In genomic region chr15:40082195-40082868, GRCh38 we compare ENCODE assay signal across 9 cellular contexts. TPM values are rescaled to one million over a fixed set of nuclear protein-coding genes. Genes with fewer than 3 reads are reported as not detected.
DNase-seq lines count a peak whose midpoint lies in the region; ATAC-seq and TF ChIP-seq lines count a peak whose summit lies in the region.
"Had no signal": no experiment of that assay in that cellular context is flagged by ENCODE, and none has a peak within 500 bp of the region (broad histone marks: within the 10 kb centered on the region; RNA-seq: fewer than 3 reads in every experiment).

No MANE protein-coding gene starts in this region.

- H3K4me1 Mint-ChIP-seq in immature natural killer cell = peaks cover 6 to 9% of the 10 kb centered on the region in 2 donors

- peak overlapping the region; percentile 64 for H3K4me3 ChIP-seq in DOHH2 (ENCODE audit: low read length)
- H3K4me3 ChIP-seq in WI38 (ENCODE audit: low read depth, low read length) = peak overlapping the region; percentile 46
- peak overlapping the region; percentile 16; the same call in 1 of the 2 replicates for H3K4me3 ChIP-seq in iPS-18c (ENCODE audit: insufficient read depth, low read depth, low read length)
- peak overlapping the region; percentile 34 to 56 (median 44) for H3K4me3 ChIP-seq in gastrocnemius medialis

- H3K27ac Mint-ChIP-seq in immature natural killer cell = no peak overlapping the region

- in situ Hi-C loops in gastrocnemius medialis (cut with MboI; ENCODE audit: low sequenced_read_pairs in 4 of 4) = no loop called here

- DNase-seq in gastrocnemius medialis (no peak), immature natural killer cell (no peak), AG08396 (ENCODE audit: low spot score) (no peak)
- DNase-seq in NK-92 treated with Interleukin-12 subunit alpha and Interleukin-12 subunit beta, amount 100 ng/mL, for 24 hours (lab: John Stamatoyannopoulos, UW) = no peak
- DNase-seq: cerebellar nuclear complex had no signal

- H3K36me3 ChIP-seq in DOHH2 (ENCODE audit: control insufficient read depth, low read length) (no peaks in the 10 kb centered on the region), gastrocnemius medialis (no peaks in the 10 kb centered on the region)

- TF ChIP-seq CTCF in DOHH2 (IDR thresholded peaks at IDR 0.05; ENCODE audit: low read depth, low read length, poor library complexity, severe bottlenecking) = no peak
- TF ChIP-seq CTCF in WI38 (IDR thresholded peaks at IDR 0.05; ENCODE audit: low read depth, low read length) = no peak
- no peak for TF ChIP-seq CTCF in gastrocnemius medialis (IDR thresholded peaks at IDR 0.05 in 4 of 5, conservative IDR thresholded peaks at IDR 0.05 in 1 of 5)

- H3K4me1 ChIP-seq in DOHH2 (ENCODE audit: control insufficient read depth, low read length) = peaks cover 58% of the 10 kb centered on the region
- H3K4me1 ChIP-seq in gastrocnemius medialis = peaks cover 28 to 33% of the 10 kb centered on the region in 2 donors

- H3K9me3 Mint-ChIP-seq in immature natural killer cell = no peaks in the 10 kb centered on the region

- H3K4me2 ChIP-seq in DOHH2 (ENCODE audit: low read length) = peak overlapping the region; percentile 83

- intact Hi-C loops in gastrocnemius medialis (cut with DNase I; ENCODE audit: low total_unique reads) = no loop called here

- no peak overlapping the region for H3K4me3 Mint-ChIP-seq in immature natural killer cell

- H3K27me3 ChIP-seq in DOHH2 (ENCODE audit: control insufficient read depth, low read length) = no peaks in the 10 kb centered on the region
- H3K27me3 ChIP-seq in gastrocnemius medialis = no peaks in the 10 kb centered on the region

- H3K9me3 ChIP-seq in DOHH2 (ENCODE audit: control insufficient read depth, insufficient read depth, low read length) (no peaks in the 10 kb centered on the region), iPS-18c (ENCODE audit: control insufficient read depth, insufficient read depth, low read length) (no peaks in the 10 kb centered on the region), gastrocnemius medialis (no peaks in the 10 kb centered on the region)

- no peaks in the 10 kb centered on the region for H3K9me2 ChIP-seq in DOHH2 (replicated peaks; ENCODE audit: control insufficient read depth, low read length)

- peaks cover 24% of the 10 kb centered on the region for H3F3A ChIP-seq in DOHH2 (ENCODE audit: control insufficient read depth, insufficient read depth)

- H3K27me3 Mint-ChIP-seq in immature natural killer cell (ENCODE audit: low read depth in 3 of 3) = peaks cover 2 to 19% (median 3%) of the 10 kb centered on the region in 3 donors

- H3K27ac ChIP-seq in DOHH2 (ENCODE audit: low read depth, low read length) (peak overlapping the region; percentile 79), gastrocnemius medialis (peak overlapping the region; percentile 68 to 77 (median 72))

- ATAC-seq in gastrocnemius medialis (peak; percentile 4 to 11), HG02973 (IDR thresholded peaks at IDR 0.05; ENCODE audit: unreplicated experiment) (no peak)

- H3K36me3 Mint-ChIP-seq in immature natural killer cell = no peaks in the 10 kb centered on the region

- no peaks in the 10 kb centered on the region for H3K79me2 ChIP-seq in DOHH2 (ENCODE audit: control insufficient read depth, low read length)

- no peak for TF ChIP-seq POLR2A in gastrocnemius medialis (IDR thresholded peaks at IDR 0.05)

- H4K20me1 ChIP-seq in DOHH2 (ENCODE audit: control insufficient read depth, insufficient read depth, low read depth, low read length) = no peaks in the 10 kb centered on the region

RNA-seq across cellular contexts. Expression of gene BMF, which starts 26.3 kb away (rescaled TPM):
- 10 to 100 TPM in 1 of 4 donors, 1 to 10 TPM in 2, under 1 TPM in 1; 0.82 to 11.6 (median 3.2) TPM for total RNA-seq in gastrocnemius medialis
- under 1 TPM in 2 of 3 donors, not detected in 1; 0.38 to 0.80 TPM for polyA plus RNA-seq in immature natural killer cell

RNA-seq across cellular contexts. Expression of gene SRP14, which starts 43.4 kb away (rescaled TPM):
- total RNA-seq in gastrocnemius medialis = 100 to 1,000 TPM; 180 to 244 (median 208) TPM
- polyA plus RNA-seq in immature natural killer cell = 1,000 to 10,000 TPM in 1 of 3 donors, 100 to 1,000 TPM in 2; 744 to 1,102 (median 786) TPM
